ENCODE assay signal across 8 cellular contexts in genomic region chr12:106582661-106583577, GRCh38. TPM values are rescaled to one million over a fixed set of nuclear protein-coding genes. Genes with fewer than 3 reads are reported as not detected.
DNase-seq lines count a peak whose midpoint lies in the region; ATAC-seq and TF ChIP-seq lines count a peak whose summit lies in the region.

Gene RFX4, plus strand, starts transcription at chr12:106583004. Its CDS starts 317 bp downstream, at chr12:106583321.

- H3K9me3 Mint-ChIP-seq in progenitor cell of endocrine pancreas (ENCODE audit: low read depth) = no peaks in the 10 kb centered on the region

- peaks cover 91% of the 10 kb centered on the region for H3K27me3 Mint-ChIP-seq in progenitor cell of endocrine pancreas

- peaks cover 16% of the 10 kb centered on the region for H3K4me1 Mint-ChIP-seq in progenitor cell of endocrine pancreas (ENCODE audit: low read depth)

- no peak within 1 kb of the TSS for H3K27ac ChIP-seq in fibroblast of lung (ENCODE audit: insufficient read depth, low read length)

- H3K4me3 ChIP-seq in fibroblast of lung (replicated peaks in 1 of 4; ENCODE audit: control extremely low read depth in 1 of 4, insufficient read depth in 1 of 4, low read depth in 3 of 4, low read length in 4 of 4) = peak within 1 kb of the TSS; percentile 18 to 40 (median 30)

- peak; percentile 76 for DNase-seq in ELF-1 (ENCODE audit: low read depth, low spot score)
- peak; percentile 76 for DNase-seq in NCI-H748 treated with DMSO at 0.1 percent for 48 hours (lab: John Stamatoyannopoulos, UW)
- no peak for DNase-seq in fibroblast of lung (ENCODE audit: low read depth in 2 of 2)
- no peak for DNase-seq in progenitor cell of endocrine pancreas (ENCODE audit: low spot score, unreplicated experiment)
- DNase-seq in activated effector memory CD4-positive, alpha-beta T cell treated with Interleukin-2 at 50 U/mL for 16 hours = no peak
- DNase-seq in T1000 (lab: John Stamatoyannopoulos, UW) = no peak
- DNase-seq in HuH-7 (ENCODE audit: low spot score) = no peak

- no peak within 1 kb of the TSS for H2AFZ ChIP-seq in fibroblast of lung (ENCODE audit: low read length)

- no peak within 1 kb of the TSS for H3K27ac Mint-ChIP-seq in progenitor cell of endocrine pancreas

- H3K27me3 ChIP-seq in fibroblast of lung (ENCODE audit: control insufficient read depth, insufficient read depth, low read length) = peaks cover 66% of the 10 kb centered on the region

- no peak within 1 kb of the TSS for H3K9ac ChIP-seq in fibroblast of lung (ENCODE audit: insufficient read depth, low read length)

- H3K4me1 ChIP-seq in fibroblast of lung (ENCODE audit: control insufficient read depth, extremely low read depth, insufficient read depth, low read length) = no peaks in the 10 kb centered on the region

- ATAC-seq in GM21723 (IDR thresholded peaks at IDR 0.05; ENCODE audit: unreplicated experiment) = no peak

- peak within 1 kb of the TSS; percentile 38 for H3K4me3 Mint-ChIP-seq in progenitor cell of endocrine pancreas (ENCODE audit: low read depth)

- H4K20me1 ChIP-seq in fibroblast of lung (ENCODE audit: control insufficient read depth, extremely low read depth, insufficient read depth, low read length) = no peaks in the 10 kb centered on the region

- no peaks in the 10 kb centered on the region for H3K36me3 Mint-ChIP-seq in progenitor cell of endocrine pancreas (ENCODE audit: insufficient read depth)

- no peaks in the 10 kb centered on the region for H3K9me3 ChIP-seq in fibroblast of lung (ENCODE audit: control insufficient read depth, insufficient read depth, low read depth, low read length)

- no peak for TF ChIP-seq CTCF in fibroblast of lung (conservative IDR thresholded peaks at IDR 0.05 in 1 of 2, IDR thresholded peaks at IDR 0.05 in 1 of 2; ENCODE audit: low read depth in 1 of 2, low read length in 2 of 2)
- TF ChIP-seq CTCF in progenitor cell of endocrine pancreas (IDR thresholded peaks at IDR 0.05; ENCODE audit: unreplicated experiment) = no peak

- no peaks in the 10 kb centered on the region for H3K79me2 ChIP-seq in fibroblast of lung (ENCODE audit: control insufficient read depth, insufficient read depth, low read length)

- H3K4me2 ChIP-seq in fibroblast of lung (ENCODE audit: extremely low read depth, insufficient read depth, low read length) = peak within 1 kb of the TSS; percentile 44

- H3K36me3 ChIP-seq in fibroblast of lung (ENCODE audit: control insufficient read depth, insufficient read depth, low read length) = no peaks in the 10 kb centered on the region

RNA-seq across cellular contexts. Expression of gene RFX4, which starts in this region (rescaled TPM):
- not detected in 2 replicates for total RNA-seq in fibroblast of lung
- not detected in 2 replicates for polyA plus RNA-seq in fibroblast of lung
- not detected in 2 replicates for polyA plus RNA-seq in fibroblast of lung (2012)
- polyA minus RNA-seq in fibroblast of lung (ENCODE audit: low replicate concordance) = not detected in 2 replicates
- not detected in 2 replicates for total RNA-seq in progenitor cell of endocrine pancreas

Comparison
In these comparisons a context has a peak if more than half of its experiments do, and no peak if none do; other contexts are left out.
1. DNase-seq: peak in ELF-1 (single experiment) and NCI-H748 treated with DMSO at 0.1 percent for 48 hours (single experiment); none in fibroblast of lung (0 of 2), progenitor cell of endocrine pancreas (single experiment), activated effector memory CD4-positive, alpha-beta T cell treated with Interleukin-2 at 50 U/mL for 16 hours (single experiment), T1000 (single experiment) and HuH-7 (single experiment).